ENCODE assay signal across 14 cellular contexts in genomic region chr1:34790985-34791384, GRCh38. TPM values are rescaled to one million over a fixed set of nuclear protein-coding genes. Genes with fewer than 3 reads are reported as not detected.
"Had no signal": no experiment of that assay in that cellular context is flagged by ENCODE, and none has a peak within 500 bp of the region (broad histone marks: within the 10 kb centered on the region; RNA-seq: fewer than 3 reads in every experiment).

No MANE protein-coding gene starts in this region.

- H3K4me3 ChIP-seq: left lung, pancreas, SJCRH30 had no signal

- H3K27ac ChIP-seq: left lung, pancreas, SJCRH30 had no signal

- H3K36me3 ChIP-seq: pancreas, SJCRH30 had no signal

- ATAC-seq: activated naive CD4-positive, alpha-beta T cell treated with anti-CD3 and anti-CD28 coated beads, Interleukin-2, amount 50 U/mL, for 72 hours; left lung; pancreas; stimulated activated naive CD8-positive, alpha-beta T cell treated with anti-CD3 and anti-CD28 coated beads, Interleukin-15, Interleukin-2, amounts not matched to agents 100 U/mL and 50 U/mL, for 24 hours had no signal

- H3K4me1 ChIP-seq: pancreas, SJCRH30 had no signal

- H3K9me3 ChIP-seq: left lung, pancreas, SJCRH30 had no signal

- FAIRE-seq: colon, pancreas had no signal

- DNase-seq: activated CD4-positive, alpha-beta T cell treated with anti-CD3 and anti-CD28 coated beads, Interleukin-2, amount 50 U/mL, for 4 hours; activated effector memory CD4-positive, alpha-beta T cell treated with Interleukin-2 at 50 U/mL for 16 hours; activated T-cell treated with anti-CD3 and anti-CD28 coated beads, Interleukin-2, amount 50 U/mL, for 24 hours; amniotic stem cell; left lung; pancreas; SJCRH30; stimulated activated CD4-positive, alpha-beta T cell treated with anti-CD3 and anti-CD28 coated beads, Interleukin-12 subunit alpha, Interleukin-12 subunit beta, amount 100 ng/mL, for 4 hours; stimulated activated naive CD8-positive, alpha-beta T cell treated with anti-CD3 and anti-CD28 coated beads, Interleukin-15, Interleukin-2, amounts not matched to agents 100 U/mL and 50 U/mL, for 24 hours had no signal

- H3K27me3 ChIP-seq: pancreas, SJCRH30 had no signal

RNA-seq across cellular contexts. Expression of gene GJA4, which starts 1.8 kb away (rescaled TPM):
- total RNA-seq: SJCRH30 had no signal
- polyA plus RNA-seq: neural cell had no signal

RNA-seq across cellular contexts. Expression of gene GJB3, which starts 10.0 kb away (rescaled TPM):
- total RNA-seq: activated naive CD4-positive, alpha-beta T cell treated with anti-CD3 and anti-CD28 coated beads, Interleukin-2, amount 50 U/mL, for 72 hours; SJCRH30; temporal lobe had no signal
- polyA plus RNA-seq: neural cell had no signal

RNA-seq across cellular contexts. Expression of gene GJB4, which starts 31.4 kb away (rescaled TPM):
- total RNA-seq: activated naive CD4-positive, alpha-beta T cell treated with anti-CD3 and anti-CD28 coated beads, Interleukin-2, amount 50 U/mL, for 72 hours; glomerular endothelial cell; left lung; SJCRH30; temporal lobe had no signal
- polyA plus RNA-seq: neural cell, pancreas had no signal

RNA-seq across cellular contexts. Expression of gene GJB5, which starts 36.1 kb away (rescaled TPM):
- total RNA-seq: activated naive CD4-positive, alpha-beta T cell treated with anti-CD3 and anti-CD28 coated beads, Interleukin-2, amount 50 U/mL, for 72 hours; glomerular endothelial cell; pancreas; SJCRH30; temporal lobe had no signal
- polyA plus RNA-seq: neural cell, pancreas had no signal
